Comparison of ENCODE assay signal across 12 cellular contexts in genomic region chr12:104463371-104463770, GRCh38. TPM values are rescaled to one million over a fixed set of nuclear protein-coding genes. Genes with fewer than 3 reads are reported as not detected.
DNase-seq lines count a peak whose midpoint lies in the region; ATAC-seq, FAIRE-seq and TF ChIP-seq lines count a peak whose summit lies in the region.
"Had no signal": no experiment of that assay in that cellular context is flagged by ENCODE, and none has a peak within 500 bp of the region (broad histone marks: within the 10 kb centered on the region; RNA-seq: fewer than 3 reads in every experiment).

No MANE protein-coding gene starts in this region.

- dilution Hi-C loops in endothelial cell of umbilical vein (cut with MboI; ENCODE audit: extremely low pct_ligation_motif_present, low sequenced_read_pairs): no loop called here

- DNase-seq in heart right ventricle (no peak), left ventricle myocardium superior (no peak), endothelial cell of umbilical vein (ENCODE audit: low read depth, low spot score) (no peak), vagina (ENCODE audit: extremely low spot score in 2 of 2) (no peak), NOMO-1 treated with DMSO at 0.1 percent for 48 hours (lab: John Stamatoyannopoulos, UW; ENCODE audit: unreplicated experiment) (no peak), glutamatergic neuron (no peak)
- DNase-seq: anterior cingulate cortex, GOT3, left colon, T1000 had no signal

- no peak for FAIRE-seq in endothelial cell of umbilical vein (lab: Jason Lieb, UNC)

- no peaks in the 10 kb centered on the region for H4K20me1 ChIP-seq in OCI-LY1 (ENCODE audit: insufficient read depth, low read length)
- H4K20me1 ChIP-seq in endothelial cell of umbilical vein (replicated peaks; ENCODE audit: control insufficient read depth, extremely low read depth, insufficient read depth, low read length): no peaks in the 10 kb centered on the region

- TF ChIP-seq POLR2A in endothelial cell of umbilical vein (IDR thresholded peaks at IDR 0.05; ENCODE audit: low read depth, low read length) (no peak), vagina (IDR thresholded peaks at IDR 0.05) (no peak)

- H3K4me1 ChIP-seq in heart right ventricle (peaks cover 2 to 94% (median 42%) of the 10 kb centered on the region in 9 donors), OCI-LY1 (ENCODE audit: insufficient read depth, low read length, severe bottlenecking) (peaks cover 75% of the 10 kb centered on the region), endothelial cell of umbilical vein (ENCODE audit: control insufficient read depth, extremely low read depth, insufficient read depth, low read length) (peaks cover 40% of the 10 kb centered on the region), vagina (peaks cover 17% of the 10 kb centered on the region)

- CTCF ChIA-PET in endothelial cell of umbilical vein (lab: Charles Lee): no interaction called here

- POLR2A ChIA-PET in endothelial cell of umbilical vein (lab: Charles Lee): no interaction called here

- H3K4me3 Mint-ChIP-seq in glutamatergic neuron (ENCODE audit: unreplicated experiment): no peak overlapping the region

- peaks cover 40% of the 10 kb centered on the region for H3K79me2 ChIP-seq in OCI-LY1 (ENCODE audit: insufficient read depth, low read length)
- peaks cover 88% of the 10 kb centered on the region for H3K79me2 ChIP-seq in endothelial cell of umbilical vein (ENCODE audit: control insufficient read depth, insufficient read depth, low read length)

- no peak overlapping the region for H2AFZ ChIP-seq in OCI-LY1 (ENCODE audit: low read length)
- H2AFZ ChIP-seq in endothelial cell of umbilical vein (ENCODE audit: low read depth, low read length): no peak overlapping the region

- no peaks in the 10 kb centered on the region for H3K36me3 Mint-ChIP-seq in glutamatergic neuron (ENCODE audit: unreplicated experiment)

- BruUV-seq in endothelial cell of umbilical vein (replicated peaks; lab: Mats Ljungman, UMichigan): no TSS peak

- H3K27me3 ChIP-seq in heart right ventricle (no peaks in the 10 kb centered on the region), OCI-LY1 (ENCODE audit: insufficient read depth, low read length) (no peaks in the 10 kb centered on the region), endothelial cell of umbilical vein (ENCODE audit: control insufficient read depth in 2 of 2, insufficient read depth in 2 of 2, low read length in 2 of 2) (no peaks in the 10 kb centered on the region), vagina (no peaks in the 10 kb centered on the region)

- ATAC-seq in heart right ventricle (no peak), left ventricle myocardium superior (no peak), GM19452 (IDR thresholded peaks at IDR 0.05; ENCODE audit: unreplicated experiment) (no peak)
- ATAC-seq: left colon had no signal

- H3K9me3 ChIP-seq in heart right ventricle: no peaks in the 10 kb centered on the region
- H3K9me3 ChIP-seq in OCI-LY1 (ENCODE audit: low read length): no peaks in the 10 kb centered on the region
- no peaks in the 10 kb centered on the region for H3K9me3 ChIP-seq in endothelial cell of umbilical vein (replicated peaks; ENCODE audit: control insufficient read depth, insufficient read depth, low read length)
- no peaks in the 10 kb centered on the region for H3K9me3 ChIP-seq in vagina

- H3K4me3 ChIP-seq in heart right ventricle (no peak overlapping the region), OCI-LY1 (ENCODE audit: low read depth, low read length, poor library complexity, severe bottlenecking) (no peak overlapping the region), endothelial cell of umbilical vein (replicated peaks in 1 of 3; ENCODE audit: insufficient read depth in 1 of 3, low read depth in 1 of 3, low read length in 3 of 3) (no peak overlapping the region), vagina (no peak overlapping the region)

- H3K27me3 Mint-ChIP-seq in glutamatergic neuron (ENCODE audit: unreplicated experiment): peaks cover 3% of the 10 kb centered on the region

- H3F3A ChIP-seq in OCI-LY1 (ENCODE audit: insufficient read depth, low read length): no peaks in the 10 kb centered on the region

- WGBS in heart right ventricle, 2 donors: 91 to 94% methylated on average over 1 of the region's 1 CpG

- H3K9me1 ChIP-seq in endothelial cell of umbilical vein (replicated peaks; ENCODE audit: control insufficient read depth, extremely low read depth, insufficient read depth, low read length): no peaks in the 10 kb centered on the region

- peaks cover 5% of the 10 kb centered on the region for H3K4me1 Mint-ChIP-seq in glutamatergic neuron (ENCODE audit: low read depth, unreplicated experiment)

- H3K36me3 ChIP-seq in heart right ventricle (no peaks in the 10 kb centered on the region), OCI-LY1 (ENCODE audit: insufficient read depth, low read length) (no peaks in the 10 kb centered on the region), endothelial cell of umbilical vein (ENCODE audit: control insufficient read depth in 2 of 2, extremely low read depth in 1 of 2, insufficient read depth in 2 of 2, low read length in 2 of 2) (no peaks in the 10 kb centered on the region), vagina (no peaks in the 10 kb centered on the region)

- H3K27ac ChIP-seq in heart right ventricle (peak overlapping the region in 7 of 10 donors; percentile 2 to 95 (median 46)), OCI-LY1 (ENCODE audit: low read depth, low read length, poor library complexity, severe bottlenecking) (peak overlapping the region; percentile 70), endothelial cell of umbilical vein (ENCODE audit: insufficient read depth, low read depth, low read length) (peak overlapping the region; percentile 5), vagina (peak overlapping the region; percentile 9)

- peaks cover 4% of the 10 kb centered on the region for H3K9me3 Mint-ChIP-seq in glutamatergic neuron (ENCODE audit: unreplicated experiment)

- no peak for TF ChIP-seq CTCF in heart right ventricle (IDR thresholded peaks at IDR 0.05)
- TF ChIP-seq CTCF in OCI-LY1 (IDR thresholded peaks at IDR 0.05; ENCODE audit: low read length): no peak
- TF ChIP-seq CTCF in endothelial cell of umbilical vein (IDR thresholded peaks at IDR 0.05; ENCODE audit: extremely low read depth in 1 of 2, insufficient read depth in 1 of 2, low read depth in 1 of 2, low read length in 2 of 2): no peak
- no peak for TF ChIP-seq CTCF in vagina (IDR thresholded peaks at IDR 0.05)
- no peak for TF ChIP-seq CTCF in glutamatergic neuron (IDR thresholded peaks at IDR 0.05; ENCODE audit: partially characterized antibody, unreplicated experiment)

- no peaks in the 10 kb centered on the region for H3K9me2 ChIP-seq in OCI-LY1 (ENCODE audit: low read depth, low read length)

- H3K9ac ChIP-seq in OCI-LY1 (ENCODE audit: low read length) (no peak overlapping the region; the same call in 1 of the 2 replicates), endothelial cell of umbilical vein (replicated peaks; ENCODE audit: extremely low read depth, insufficient read depth, low read length) (no peak overlapping the region)

- H3K4me2 ChIP-seq in OCI-LY1 (ENCODE audit: low read length) (peak overlapping the region; percentile 22; the same call in 1 of the 2 replicates), endothelial cell of umbilical vein (ENCODE audit: insufficient read depth, low read length) (peak overlapping the region; percentile 59)

- intact Hi-C loops in heart right ventricle (cut with DNase I) (no loop called here), left ventricle myocardium superior (cut with micrococcal nuclease) (no loop called here), endothelial cell of umbilical vein (cut with micrococcal nuclease) (no loop called here), vagina (cut with DNase I) (loop anchor here (10.0 kb wide), 1 partner anchor 141 kb away; no protein-coding TSS in a partner anchor)

- H3K27ac Mint-ChIP-seq in glutamatergic neuron (ENCODE audit: unreplicated experiment): no peak overlapping the region

TF ChIP-seq in endothelial cell of umbilical vein, 7 proteins besides CTCF, POLR2A, EP300 and RAD21:
- no peak for TF ChIP-seq MAX (IDR thresholded peaks at IDR 0.05; ENCODE audit: insufficient read depth, insufficient read length)
- TF ChIP-seq EZH2 (IDR thresholded peaks at IDR 0.05; ENCODE audit: borderline replicate concordance, low read depth, low read length, severe bottlenecking): no peak
- TF ChIP-seq POLR2AphosphoS5 (IDR thresholded peaks at IDR 0.05; ENCODE audit: insufficient read depth, low read depth, low read length): no peak
- TF ChIP-seq GATA2 (IDR thresholded peaks at IDR 0.05; ENCODE audit: insufficient read depth, insufficient read length, low read depth, low read length): no peak

RNA-seq across cellular contexts. Expression of gene CHST11, which starts 6.6 kb away (rescaled TPM):
- 10 to 100 TPM in 2 of 10 donors, 1 to 10 TPM in 8; 2.7 to 12.7 (median 4.5) TPM for total RNA-seq in heart right ventricle
- polyA plus RNA-seq in heart right ventricle: 1 to 10 TPM; 1.1 to 1.2 TPM
- total RNA-seq in left ventricle myocardium superior: 3.4 TPM
- 20.9 and 24.2 TPM in 2 replicates for total RNA-seq in endothelial cell of umbilical vein
- polyA plus RNA-seq in endothelial cell of umbilical vein: 19.7 and 21.9 TPM in 2 replicates
- polyA plus RNA-seq in endothelial cell of umbilical vein (2011; cell fraction: cytosol; rRNA removed): 17.6 and 19.9 TPM in 2 replicates
- polyA plus RNA-seq in endothelial cell of umbilical vein (2011; cell fraction: nucleus; rRNA removed): 14.8 and 15.5 TPM in 2 replicates
- 18.2 and 18.4 TPM in 2 replicates for polyA plus RNA-seq in endothelial cell of umbilical vein (2012)
- 13.4 and 17.2 TPM in 2 replicates for polyA minus RNA-seq in endothelial cell of umbilical vein
- 0.41 TPM for polyA minus RNA-seq in endothelial cell of umbilical vein (2011; cell fraction: cytosol; rRNA and poly(A)+ RNA removed)
- polyA minus RNA-seq in endothelial cell of umbilical vein (2011; cell fraction: nucleus; rRNA and poly(A)+ RNA removed): 20.7 and 22.8 TPM in 2 replicates
- 40.0 TPM for total RNA-seq in vagina
- 11.5 TPM for total RNA-seq in glutamatergic neuron (ENCODE audit: unreplicated experiment)

Comparison
In these comparisons a context has a peak if more than half of its experiments do, and no peak if none do; other contexts are left out.
1. H3K27ac ChIP-seq: peak in every context shown above with its lines; median percentile 70 in OCI-LY1; 46 in heart right ventricle; 9 in vagina; 5 in endothelial cell of umbilical vein.